In genomic region chr10:86033581-86033980, GRCh38 we compare ENCODE assay signal across 35 cellular contexts.
DNase-seq lines count a peak whose midpoint lies in the region; ATAC-seq and TF ChIP-seq lines count a peak whose summit lies in the region.
"Had no signal": no experiment of that assay in that cellular context is flagged by ENCODE, and none has a peak within 500 bp of the region (broad histone marks: within the 10 kb centered on the region; RNA-seq: fewer than 3 reads in every experiment).

No MANE protein-coding gene starts in this region.

- CTCF ChIA-PET in HEK293 (lab: Yijun Ruan, JAX) = interaction anchor here (0.7 kb wide), 1 partner anchor 13 kb away, joined by 4 read pairs; no protein-coding TSS in a partner anchor
- CTCF ChIA-PET in activated CD8-positive, alpha-beta T cell treated with anti-CD3 and anti-CD28 coated beads, Interleukin-2, amount 10 ng/mL, durations not matched to agents 7 days and 5 days (lab: Charles Lee) = no interaction called here

- POLR2A ChIA-PET in HEK293 (lab: Yijun Ruan, JAX) = no interaction called here
- POLR2A ChIA-PET in activated CD8-positive, alpha-beta T cell treated with anti-CD3 and anti-CD28 coated beads, Interleukin-2, amount 10 ng/mL, durations not matched to agents 7 days and 5 days (lab: Charles Lee) = no interaction called here

- H3K27ac Mint-ChIP-seq in activated CD8-positive, alpha-beta T cell treated with anti-CD3 and anti-CD28 coated beads, Interleukin-2, amount 10 ng/mL, durations not matched to agents 7 days and 5 days = no peak overlapping the region
- H3K27ac Mint-ChIP-seq: B cell; CD14-positive monocyte; CD4-positive, alpha-beta memory T cell; CD4-positive, alpha-beta T cell; CD4-positive, CD25-positive, alpha-beta regulatory T cell; CD8-positive, alpha-beta memory T cell; CD8-positive, alpha-beta T cell had no signal

- TF ChIP-seq CTCF in HEK293 (tag by site-specific recombination; IDR thresholded peaks at IDR 0.05) (no peak), coronary artery (IDR thresholded peaks at IDR 0.05) (no peak), breast epithelium (IDR thresholded peaks at IDR 0.05) (no peak)

- no peaks in the 10 kb centered on the region for H3K36me3 Mint-ChIP-seq in activated CD8-positive, alpha-beta T cell treated with anti-CD3 and anti-CD28 coated beads, Interleukin-2, amount 10 ng/mL, durations not matched to agents 7 days and 5 days (ENCODE audit: low read depth)
- H3K36me3 Mint-ChIP-seq: CD14-positive monocyte; CD4-positive, alpha-beta memory T cell; CD4-positive, CD25-positive, alpha-beta regulatory T cell; CD8-positive, alpha-beta memory T cell; CD8-positive, alpha-beta T cell had no signal

- ATAC-seq in activated CD8-positive, alpha-beta T cell treated with anti-CD3 and anti-CD28 coated beads, Interleukin-2, amount 10 ng/mL, durations not matched to agents 7 days and 5 days = no peak
- ATAC-seq in GM19467 (IDR thresholded peaks at IDR 0.05; ENCODE audit: unreplicated experiment) = no peak
- ATAC-seq in left ventricle myocardium superior = no peak
- ATAC-seq: A549; CD8-positive, alpha-beta T cell had no signal

- H3K27me3 ChIP-seq in breast epithelium = no peaks in the 10 kb centered on the region
- H3K27me3 ChIP-seq: BE2C; BLaER1; BLaER1 treated with 17β-estradiol and CSF1 and Interleukin-3, amounts not matched to agents 10 nM and 100 nM had no signal

- H3K9me3 ChIP-seq in HEK293 (ENCODE audit: control insufficient read depth, insufficient read depth, low read depth, low read length) (no peaks in the 10 kb centered on the region), breast epithelium (no peaks in the 10 kb centered on the region)
- H3K9me3 ChIP-seq: A549, BE2C had no signal

- H3K36me3 ChIP-seq in HEK293 (ENCODE audit: control insufficient read depth in 2 of 2, insufficient read depth in 1 of 2, low read length in 2 of 2) = no peaks in the 10 kb centered on the region
- H3K36me3 ChIP-seq in breast epithelium = no peaks in the 10 kb centered on the region
- H3K36me3 ChIP-seq: BE2C; BLaER1; BLaER1 treated with 17β-estradiol and CSF1 and Interleukin-3, amounts not matched to agents 10 nM and 100 nM had no signal

- H3K4me1 Mint-ChIP-seq in activated CD8-positive, alpha-beta T cell treated with anti-CD3 and anti-CD28 coated beads, Interleukin-2, amount 10 ng/mL, durations not matched to agents 7 days and 5 days (ENCODE audit: low read depth) = no peaks in the 10 kb centered on the region
- H3K4me1 Mint-ChIP-seq: B cell; CD14-positive monocyte; CD4-positive, alpha-beta memory T cell; CD4-positive, CD25-positive, alpha-beta regulatory T cell; CD8-positive, alpha-beta memory T cell had no signal

- H3K4me3 ChIP-seq in HEK293 (ENCODE audit: low read depth, low read length) (no peak overlapping the region), coronary artery (no peak overlapping the region), breast epithelium (no peak overlapping the region)
- H3K4me3 ChIP-seq: A549; BLaER1; BLaER1 treated with 17β-estradiol and CSF1 and Interleukin-3, amounts not matched to agents 10 nM and 100 nM had no signal

- H3K4me1 ChIP-seq in HEK293 (ENCODE audit: control insufficient read depth, insufficient read depth, low read length) = no peaks in the 10 kb centered on the region
- no peaks in the 10 kb centered on the region for H3K4me1 ChIP-seq in breast epithelium
- H3K4me1 ChIP-seq: A549; BE2C; BLaER1; BLaER1 treated with 17β-estradiol and CSF1 and Interleukin-3, amounts not matched to agents 10 nM and 100 nM; Caco-2 had no signal

- TF ChIP-seq POLR2A in breast epithelium (IDR thresholded peaks at IDR 0.05) = no peak

- H3K27ac ChIP-seq in HEK293 (ENCODE audit: extremely low read depth, low read depth, low read length) = no peak overlapping the region
- H3K27ac ChIP-seq in coronary artery = no peak overlapping the region
- no peak overlapping the region for H3K27ac ChIP-seq in breast epithelium
- H3K27ac ChIP-seq: 22Rv1; A549; BLaER1; BLaER1 treated with 17β-estradiol and CSF1 and Interleukin-3, amounts not matched to agents 10 nM and 100 nM; C4-2B had no signal

- intact Hi-C loops in breast epithelium (cut with DNase I; ENCODE audit: low total_unique reads) (no loop called here), left ventricle myocardium superior (cut with micrococcal nuclease) (no loop called here)

- DNase-seq in coronary artery (ENCODE audit: low spot score) (peak; percentile 55), islet precursor cell (peak; percentile 29), mesenteric fat pad (ENCODE audit: low spot score) (peak; percentile 28), breast epithelium (ENCODE audit: low spot score in 2 of 2) (no peak), left ventricle myocardium superior (no peak)
- no peak for DNase-seq in activated CD8-positive, alpha-beta T cell treated with anti-CD3 and anti-CD28 coated beads, Interleukin-2, amount 10 ng/mL, durations not matched to agents 7 days and 5 days
- DNase-seq: 8988T; ACHN; AML-193; BE2C; C1 segment of cervical spinal cord; Caco-2; Calu3; CD4-positive, alpha-beta memory T cell; CD4-positive, alpha-beta T cell; CD4-positive, CD25-positive, alpha-beta regulatory T cell; CD8-positive, alpha-beta memory T cell; CD8-positive, alpha-beta T cell; COR-L47; DMS 273 treated with DMSO at 0.1 percent for 48 hours; DMS153; DMS53; DMS79; DMS79 treated with DMSO at 0.1 percent for 48 hours; DND-41; EL had no signal

- no peak overlapping the region for H3K4me3 Mint-ChIP-seq in activated CD8-positive, alpha-beta T cell treated with anti-CD3 and anti-CD28 coated beads, Interleukin-2, amount 10 ng/mL, durations not matched to agents 7 days and 5 days
- H3K4me3 Mint-ChIP-seq: B cell; CD14-positive monocyte; CD4-positive, alpha-beta memory T cell; CD4-positive, alpha-beta T cell; CD4-positive, CD25-positive, alpha-beta regulatory T cell; CD8-positive, alpha-beta memory T cell; CD8-positive, alpha-beta T cell had no signal

- H3K27me3 Mint-ChIP-seq in activated CD8-positive, alpha-beta T cell treated with anti-CD3 and anti-CD28 coated beads, Interleukin-2, amount 10 ng/mL, durations not matched to agents 7 days and 5 days (ENCODE audit: low read depth) = peaks cover 4% of the 10 kb centered on the region

- no peaks in the 10 kb centered on the region for H3K9me3 Mint-ChIP-seq in activated CD8-positive, alpha-beta T cell treated with anti-CD3 and anti-CD28 coated beads, Interleukin-2, amount 10 ng/mL, durations not matched to agents 7 days and 5 days (ENCODE audit: insufficient read depth)
- H3K9me3 Mint-ChIP-seq: CD4-positive, alpha-beta T cell; CD8-positive, alpha-beta memory T cell; CD8-positive, alpha-beta T cell had no signal

TF ChIP-seq in HEK293, 187 proteins besides CTCF, POLR2A, EP300 and RAD21:
- TF ChIP-seq KLF7 (tag by site-specific recombination; IDR thresholded peaks at IDR 0.05; ENCODE audit: borderline replicate concordance) = no peak
- 0 out of 2 replicates have a peak, but pooled peaks have one; percentile 25 for TF ChIP-seq SCRT2 (tag by site-specific recombination; IDR thresholded peaks at IDR 0.05)

Comparison
In these comparisons a context has a peak if more than half of its experiments do, and no peak if none do; other contexts are left out.
1. DNase-seq: peak in coronary artery (single experiment), islet precursor cell (single experiment) and mesenteric fat pad (single experiment); none in activated CD8-positive, alpha-beta T cell treated with anti-CD3 and anti-CD28 coated beads, Interleukin-2, amount 10 ng/mL, durations not matched to agents 7 days and 5 days (single experiment), breast epithelium (0 of 2) and left ventricle myocardium superior (single experiment).